In the genomic region with DNA sequence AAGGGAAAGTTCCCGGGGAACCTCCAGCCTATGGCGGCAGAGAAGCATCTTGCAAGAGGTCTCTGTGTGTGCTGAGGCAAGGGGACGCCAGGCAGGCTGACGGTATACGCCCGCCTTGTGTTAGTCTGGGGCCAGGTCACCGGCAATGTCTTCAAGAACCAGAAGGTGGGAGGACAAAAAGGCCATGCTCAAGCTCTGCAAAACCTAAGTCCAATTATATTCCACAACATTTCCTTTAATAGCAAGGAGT, we compare ENCODE assay signal across 8 cellular contexts. TPM values are rescaled to one million over a fixed set of nuclear protein-coding genes. Genes with fewer than 3 reads are reported as not detected.
DNase-seq lines count a peak whose midpoint lies in the region; ATAC-seq, FAIRE-seq and TF ChIP-seq lines count a peak whose summit lies in the region.

No MANE protein-coding gene starts in this region.

- peak overlapping the region; percentile 2 for H2BK15ac ChIP-seq in neuronal stem cell (ENCODE audit: low read length)

- peak overlapping the region; percentile 12 for H3K18ac ChIP-seq in neuronal stem cell (ENCODE audit: low read length)

- DNase-seq in GM12865 (ENCODE audit: low read depth): no peak
- DNase-seq in coronary artery (ENCODE audit: low spot score): no peak
- DNase-seq in neuronal stem cell (ENCODE audit: low spot score): peak; percentile 89
- no peak for DNase-seq in RCC 7860 (ENCODE audit: low spot score)
- DNase-seq in NCI-H1417 treated with DMSO at 0.1 percent for 48 hours (lab: John Stamatoyannopoulos, UW): no peak
- DNase-seq in inferior parietal cortex (ENCODE audit: extremely low spot score): no peak

- peaks cover 77% of the 10 kb centered on the region for H3K79me2 ChIP-seq in KMS-11 (ENCODE audit: insufficient read depth, low read depth)

- H3K27ac ChIP-seq in KMS-11 (peak overlapping the region; percentile 70), coronary artery (peak overlapping the region; percentile 83 to 95), neuronal stem cell (replicated peaks; ENCODE audit: low read length) (peak overlapping the region; percentile 91)

- peak overlapping the region; percentile 81 for H3K9ac ChIP-seq in KMS-11
- peak overlapping the region; percentile 91 for H3K9ac ChIP-seq in neuronal stem cell (ENCODE audit: low read depth, low read length, poor library complexity)

- H3K23ac ChIP-seq in neuronal stem cell (ENCODE audit: low read depth, low read length, poor library complexity): peak overlapping the region; percentile 16

- H2AK5ac ChIP-seq in neuronal stem cell (ENCODE audit: low read depth, low read length): no peak overlapping the region

- H4K20me1 ChIP-seq in KMS-11 (ENCODE audit: insufficient read depth): no peaks in the 10 kb centered on the region

- H3K14ac ChIP-seq in neuronal stem cell (ENCODE audit: low read length): no peak overlapping the region

- TF ChIP-seq CTCF in GM12865 (IDR thresholded peaks at IDR 0.05; ENCODE audit: insufficient read depth, low read depth, low read length, missing control alignments): no peak
- TF ChIP-seq CTCF in KMS-11 (conservative IDR thresholded peaks at IDR 0.05; ENCODE audit: low read depth, low read length): no peak
- TF ChIP-seq CTCF in coronary artery (IDR thresholded peaks at IDR 0.05): no peak

- H3K4ac ChIP-seq in neuronal stem cell (ENCODE audit: low read length): no peak overlapping the region

- no peak for FAIRE-seq in RCC 7860 (lab: Jason Lieb, UNC)

- H3K4me1 ChIP-seq in KMS-11 (ENCODE audit: low read depth, poor library complexity, severe bottlenecking) (peaks cover 25% of the 10 kb centered on the region), neuronal stem cell (ENCODE audit: control insufficient read depth in 2 of 2, insufficient read depth in 1 of 2, low read depth in 1 of 2, low read length in 2 of 2) (peaks cover 4 to 7% of the 10 kb centered on the region in 2 donors)

- H2BK120ac ChIP-seq in neuronal stem cell (ENCODE audit: low read depth, low read length): no peak overlapping the region

- peak overlapping the region; percentile 90 for H2AFZ ChIP-seq in KMS-11 (ENCODE audit: low read depth)
- H2AFZ ChIP-seq in neuronal stem cell (ENCODE audit: low read length): peak overlapping the region; percentile 96

- H3K4me2 ChIP-seq in KMS-11 (peak overlapping the region; percentile 75; the same call in 1 of the 2 replicates), neuronal stem cell (ENCODE audit: insufficient read depth, low read length, poor library complexity, severe bottlenecking) (peak overlapping the region; percentile 92)

- H3K79me1 ChIP-seq in neuronal stem cell (ENCODE audit: low read depth, low read length): peaks cover 16% of the 10 kb centered on the region

- H3K27me3 ChIP-seq in KMS-11 (ENCODE audit: insufficient read depth, low read depth) (no peaks in the 10 kb centered on the region), neuronal stem cell (ENCODE audit: control insufficient read depth in 3 of 3, insufficient read depth in 3 of 3, low read depth in 1 of 3, low read length in 3 of 3) (no peaks in the 10 kb centered on the region)

- no CpG with 5 or more reads among the region's 7 CpGs for WGBS in neuronal stem cell (ENCODE audit: extremely low coverage in 2 of 2, insufficient read length in 2 of 2, insufficient replicate concordance in 1 of 2), 2 donors

- H4K91ac ChIP-seq in neuronal stem cell (ENCODE audit: low read depth, low read length, poor library complexity): no peak overlapping the region

- H2BK12ac ChIP-seq in neuronal stem cell (ENCODE audit: low read length): no peak overlapping the region

- H2BK5ac ChIP-seq in neuronal stem cell (ENCODE audit: low read length): peak overlapping the region; percentile 95

- H3K9me3 ChIP-seq in neuronal stem cell (replicated peaks in 1 of 2; ENCODE audit: control insufficient read depth in 2 of 2, insufficient read depth in 1 of 2, low read depth in 1 of 2, low read length in 2 of 2): no peaks in the 10 kb centered on the region

- no peak overlapping the region for H4K8ac ChIP-seq in neuronal stem cell (ENCODE audit: low read depth, low read length)

- no peak for ATAC-seq in HG03565 (IDR thresholded peaks at IDR 0.05; ENCODE audit: unreplicated experiment)

- H3K36me3 ChIP-seq in KMS-11 (ENCODE audit: insufficient read depth): no peaks in the 10 kb centered on the region; the same call in 1 of the 2 replicates
- peaks cover 26 to 32% of the 10 kb centered on the region in 2 donors for H3K36me3 ChIP-seq in neuronal stem cell (replicated peaks in 1 of 2; ENCODE audit: control insufficient read depth in 2 of 2, insufficient read depth in 2 of 2, low read length in 2 of 2)

- peak overlapping the region; percentile 83 for H3K4me3 ChIP-seq in GM12865 (ENCODE audit: low read depth, low read length)
- H3K4me3 ChIP-seq in KMS-11 (IDR thresholded peaks at IDR 0.05; ENCODE audit: insufficient read depth, low read depth, low read length): no peak overlapping the region
- H3K4me3 ChIP-seq in coronary artery: peak overlapping the region; percentile 93
- H3K4me3 ChIP-seq in neuronal stem cell (ENCODE audit: low read length in 2 of 2): peak overlapping the region; percentile 80 to 87

RNA-seq across cellular contexts. Expression of a gene that starts 0.3 kb away (rescaled TPM):
- polyA plus RNA-seq in neuronal stem cell (2013, experiment 1 of 2): 6.9 TPM
- 7.3 TPM for polyA plus RNA-seq in neuronal stem cell (2013, experiment 2 of 2)

RNA-seq across cellular contexts. Expression of a gene that starts 0.5 kb away (rescaled TPM):
- polyA plus RNA-seq in neuronal stem cell (2013, experiment 1 of 2): 11.7 TPM
- 11.2 TPM for polyA plus RNA-seq in neuronal stem cell (2013, experiment 2 of 2)

RNA-seq across cellular contexts. Expression of a gene that starts 15.0 kb away (rescaled TPM):
- 1.6 TPM for polyA plus RNA-seq in neuronal stem cell (2013, experiment 1 of 2)
- 1.9 TPM for polyA plus RNA-seq in neuronal stem cell (2013, experiment 2 of 2)

RNA-seq across cellular contexts. Expression of a gene that starts 20.8 kb away (rescaled TPM):
- 92.1 TPM for polyA plus RNA-seq in neuronal stem cell (2013, experiment 1 of 2)
- polyA plus RNA-seq in neuronal stem cell (2013, experiment 2 of 2): 93.7 TPM

RNA-seq across cellular contexts. Expression of a gene that starts 34.4 kb away (rescaled TPM):
- polyA plus RNA-seq in neuronal stem cell (2013, experiment 1 of 2): 33.0 TPM
- polyA plus RNA-seq in neuronal stem cell (2013, experiment 2 of 2): 30.7 TPM
